Comparison of ENCODE assay signal across 8 cellular contexts in genomic region chr9:96686638-96687335, GRCh38. TPM values are rescaled to one million over a fixed set of nuclear protein-coding genes. Genes with fewer than 3 reads are reported as not detected.
DNase-seq lines count a peak whose midpoint lies in the region; ATAC-seq, FAIRE-seq and TF ChIP-seq lines count a peak whose summit lies in the region.

No MANE protein-coding gene starts in this region.

- TF ChIP-seq POLR2A in GM12891 (IDR thresholded peaks at IDR 0.05; ENCODE audit: low read depth, low read length), result no peak

- DNase-seq in GM12891 (ENCODE audit: insufficient read length, low spot score) (peak; percentile 20), cardiac septum (ENCODE audit: low spot score) (peak; percentile 91), osteocyte (ENCODE audit: extremely low spot score, unreplicated experiment) (peak; percentile 86), substantia nigra (lab: John Stamatoyannopoulos, UW) (peak in 48 of 49 donors; percentile 5 to 89 (median 50)), H4 (ENCODE audit: low spot score) (no peak)
- peak; percentile 76 for DNase-seq in activated naive CD8-positive, alpha-beta T cell treated with anti-CD3 and anti-CD28 coated beads, Interleukin-2, amount 50 U/mL, for 24 hours

- H3K4me3 Mint-ChIP-seq in activated naive CD8-positive, alpha-beta T cell treated with anti-CD3 and anti-CD28 coated beads, Interleukin-2, amount 50 U/mL, for 24 hours, result peak overlapping the region; percentile 78
- H3K4me3 Mint-ChIP-seq in osteocyte (ENCODE audit: unreplicated experiment), result peak overlapping the region; percentile 74

- H3K36me3 Mint-ChIP-seq in activated naive CD8-positive, alpha-beta T cell treated with anti-CD3 and anti-CD28 coated beads, Interleukin-2, amount 50 U/mL, for 24 hours (ENCODE audit: low read depth), result peaks cover 3% of the 10 kb centered on the region
- H3K36me3 Mint-ChIP-seq in osteocyte (ENCODE audit: unreplicated experiment), result no peaks in the 10 kb centered on the region

- peak; percentile 62 for TF ChIP-seq CTCF in osteocyte (IDR thresholded peaks at IDR 0.05)

- H3K9me3 Mint-ChIP-seq in activated naive CD8-positive, alpha-beta T cell treated with anti-CD3 and anti-CD28 coated beads, Interleukin-2, amount 50 U/mL, for 24 hours, result peaks cover 13% of the 10 kb centered on the region
- peaks cover 2% of the 10 kb centered on the region for H3K9me3 Mint-ChIP-seq in osteocyte (ENCODE audit: unreplicated experiment)

- H3K27ac Mint-ChIP-seq in activated naive CD8-positive, alpha-beta T cell treated with anti-CD3 and anti-CD28 coated beads, Interleukin-2, amount 50 U/mL, for 24 hours, result no peak overlapping the region
- peak overlapping the region; percentile 57 for H3K27ac Mint-ChIP-seq in osteocyte (ENCODE audit: unreplicated experiment)

- intact Hi-C loops in cardiac septum (cut with DNase I), result no loop called here

- ATAC-seq in SK-N-SH treated with all-trans-retinoic acid at 6 μM for 48 hours (peak; percentile 92), GM19467 (IDR thresholded peaks at IDR 0.05; ENCODE audit: unreplicated experiment) (no peak)
- peak; percentile 99 for ATAC-seq in activated naive CD8-positive, alpha-beta T cell treated with anti-CD3 and anti-CD28 coated beads, Interleukin-2, amount 50 U/mL, for 24 hours

- FAIRE-seq in GM12891 (lab: Jason Lieb, UNC), result no peak

- H3K4me1 Mint-ChIP-seq in activated naive CD8-positive, alpha-beta T cell treated with anti-CD3 and anti-CD28 coated beads, Interleukin-2, amount 50 U/mL, for 24 hours, result peaks cover 5% of the 10 kb centered on the region
- H3K4me1 Mint-ChIP-seq in osteocyte (ENCODE audit: unreplicated experiment), result no peaks in the 10 kb centered on the region

- peaks cover 8% of the 10 kb centered on the region for H3K27me3 Mint-ChIP-seq in activated naive CD8-positive, alpha-beta T cell treated with anti-CD3 and anti-CD28 coated beads, Interleukin-2, amount 50 U/mL, for 24 hours
- peaks cover 18% of the 10 kb centered on the region for H3K27me3 Mint-ChIP-seq in osteocyte (ENCODE audit: unreplicated experiment)

- peak overlapping the region; percentile 74 for H3K27ac ChIP-seq in substantia nigra (ENCODE audit: low read depth, low read length, poor library complexity, severe bottlenecking)

TF ChIP-seq in GM12891, 5 proteins besides CTCF, POLR2A, EP300 and RAD21:
- no peak for TF ChIP-seq PAX5 (IDR thresholded peaks at IDR 0.05; ENCODE audit: insufficient read depth, low read length, severe bottlenecking)
- TF ChIP-seq POLR2AphosphoS5 (IDR thresholded peaks at IDR 0.05; ENCODE audit: low read depth, low read length), result no peak
- no peak for TF ChIP-seq SPI1 (IDR thresholded peaks at IDR 0.05; ENCODE audit: low read depth, low read length)
- no peak for TF ChIP-seq POU2F2 (IDR thresholded peaks at IDR 0.05; ENCODE audit: low read depth, low read length)
- TF ChIP-seq TAF1 (IDR thresholded peaks at IDR 0.05; ENCODE audit: low read depth, low read length), result no peak

TF ChIP-seq in SK-N-SH treated with all-trans-retinoic acid at 6 μM for 48 hours, 23 proteins besides CTCF, POLR2A, EP300 and RAD21:
- no peak for TF ChIP-seq ZNF70 (CRISPR knock-in tag; IDR thresholded peaks at IDR 0.05)
- TF ChIP-seq, protein P1, sequence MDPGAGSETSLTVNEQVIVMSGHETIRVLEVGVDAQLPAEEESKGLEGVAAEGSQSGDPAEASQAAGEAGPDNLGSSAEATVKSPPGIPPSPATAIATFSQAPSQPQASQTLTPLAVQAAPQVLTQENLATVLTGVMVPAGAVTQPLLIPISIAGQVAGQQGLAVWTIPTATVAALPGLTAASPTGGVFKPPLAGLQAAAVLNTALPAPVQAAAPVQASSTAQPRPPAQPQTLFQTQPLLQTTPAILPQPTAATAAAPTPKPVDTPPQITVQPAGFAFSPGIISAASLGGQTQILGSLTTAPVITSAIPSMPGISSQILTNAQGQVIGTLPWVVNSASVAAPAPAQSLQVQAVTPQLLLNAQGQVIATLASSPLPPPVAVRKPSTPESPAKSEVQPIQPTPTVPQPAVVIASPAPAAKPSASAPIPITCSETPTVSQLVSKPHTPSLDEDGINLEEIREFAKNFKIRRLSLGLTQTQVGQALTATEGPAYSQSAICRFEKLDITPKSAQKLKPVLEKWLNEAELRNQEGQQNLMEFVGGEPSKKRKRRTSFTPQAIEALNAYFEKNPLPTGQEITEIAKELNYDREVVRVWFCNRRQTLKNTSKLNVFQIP (CRISPR knock-in tag; IDR thresholded peaks at IDR 0.05; ENCODE audit: borderline replicate concordance, low read depth), result no peak
- no peak for TF ChIP-seq SNAI2 (CRISPR knock-in tag; IDR thresholded peaks at IDR 0.05)
- TF ChIP-seq, protein P2, sequence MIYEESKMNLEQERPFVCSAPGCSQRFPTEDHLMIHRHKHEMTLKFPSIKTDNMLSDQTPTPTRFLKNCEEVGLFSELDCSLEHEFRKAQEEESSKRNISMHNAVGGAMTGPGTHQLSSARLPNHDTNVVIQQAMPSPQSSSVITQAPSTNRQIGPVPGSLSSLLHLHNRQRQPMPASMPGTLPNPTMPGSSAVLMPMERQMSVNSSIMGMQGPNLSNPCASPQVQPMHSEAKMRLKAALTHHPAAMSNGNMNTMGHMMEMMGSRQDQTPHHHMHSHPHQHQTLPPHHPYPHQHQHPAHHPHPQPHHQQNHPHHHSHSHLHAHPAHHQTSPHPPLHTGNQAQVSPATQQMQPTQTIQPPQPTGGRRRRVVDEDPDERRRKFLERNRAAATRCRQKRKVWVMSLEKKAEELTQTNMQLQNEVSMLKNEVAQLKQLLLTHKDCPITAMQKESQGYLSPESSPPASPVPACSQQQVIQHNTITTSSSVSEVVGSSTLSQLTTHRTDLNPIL (CRISPR knock-in tag; IDR thresholded peaks at IDR 0.05; ENCODE audit: low read depth), result no peak
- no peak for TF ChIP-seq ESRRG (CRISPR knock-in tag; IDR thresholded peaks at IDR 0.05)
- TF ChIP-seq ZNF565 (CRISPR knock-in tag; conservative IDR thresholded peaks at IDR 0.05; ENCODE audit: low read depth), result no peak
- no peak for TF ChIP-seq PPARA (CRISPR knock-in tag; IDR thresholded peaks at IDR 0.05; ENCODE audit: borderline replicate concordance)
TF ChIP-seq in SK-N-SH treated with all-trans-retinoic acid at 6 μM for 48 hours: peak in this region for 0.

RNA-seq across cellular contexts. Expression of gene PRXL2C, which starts 31.7 kb away (rescaled TPM):
- polyA plus RNA-seq in GM12891 (2012; ENCODE audit: low read depth, missing spikeins), result 0.82 TPM
- total RNA-seq in cardiac septum (18.0 TPM), osteocyte (19.8 and 23.9 TPM in 2 replicates)
- total RNA-seq in H4 (2014; rRNA removed; shearing (Covaris generic)), result 15.0 TPM in 2 replicates
